37 cellular contexts compared by ENCODE assay signal in the genomic region with DNA sequence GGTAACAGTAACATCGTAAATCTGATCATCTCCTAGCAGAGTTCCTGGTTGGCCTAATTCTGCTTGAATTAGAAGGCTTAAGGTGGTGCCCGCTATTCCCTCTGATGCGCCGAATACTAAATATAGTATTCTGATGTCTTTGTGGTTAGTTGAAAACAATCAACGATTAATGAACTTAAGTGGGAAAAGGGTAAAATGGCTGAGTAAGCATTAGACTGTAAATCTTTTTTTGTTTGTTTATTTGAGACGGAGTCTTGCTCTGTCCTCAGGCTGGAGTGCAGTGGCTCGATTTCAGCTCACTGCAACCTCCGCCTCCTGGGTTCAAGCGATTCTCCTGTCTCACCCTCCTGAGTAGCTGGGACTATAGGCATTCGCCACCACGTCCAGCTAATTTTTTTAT. TPM values are rescaled to one million over a fixed set of nuclear protein-coding genes. Genes with fewer than 3 reads are reported as not detected.
"Had no signal": no experiment of that assay in that cellular context is flagged by ENCODE, and none has a peak within 500 bp of the region (broad histone marks: within the 10 kb centered on the region; RNA-seq: fewer than 3 reads in every experiment).

No MANE protein-coding gene starts in this region.

- H3K4me1 ChIP-seq: adrenal gland, breast epithelium had no signal

- FAIRE-seq: astrocyte, TTC549 had no signal

- H3K9me3 ChIP-seq: adrenal gland had no signal

- H3K27me3 ChIP-seq: adrenal gland, body of pancreas, brain microvascular endothelial cell, breast epithelium had no signal

- ATAC-seq: activated CD8-positive, alpha-beta T cell treated with anti-CD3 and anti-CD28 coated beads for 36 hours; activated naive CD4-positive, alpha-beta T cell treated with anti-CD3 and anti-CD28 coated beads, Interleukin-2, amount 50 U/mL, for 72 hours; activated T-cell treated with anti-CD3 and anti-CD28 coated beads, Interleukin-2, amount 50 U/mL, for 4 hours; activated T-cell treated with anti-CD3 and anti-CD28 coated beads, Interleukin-2, amount 50 U/mL, for 72 hours; activated T-helper 17 cell treated with anti-CD3 and anti-CD28 coated beads, Interleukin-2, amount 50 U/mL, for 72 hours; body of pancreas had no signal

- H3K4me3 ChIP-seq: adrenal gland, body of pancreas, breast epithelium had no signal

- DNase-seq: activated B cell treated with CpG ODN at 0.5 μM for 24 hours; activated CD4-positive, alpha-beta memory T cell treated with anti-CD3 and anti-CD28 coated beads for 36 hours; activated CD4-positive, alpha-beta T cell treated with anti-CD3 and anti-CD28 coated beads for 4 hours; activated CD4-positive, alpha-beta T cell treated with anti-CD3 and anti-CD28 coated beads, Interleukin-2, amount 10 ng/mL, durations not matched to agents 24 days and 14 days; activated CD4-positive, alpha-beta T cell treated with anti-CD3 and anti-CD28 coated beads, Interleukin-2, amount 50 U/mL, for 1 hour; activated CD4-positive, alpha-beta T cell treated with anti-CD3 and anti-CD28 coated beads, Interleukin-2, amount 50 U/mL, for 4 hours; activated CD4-positive, CD25-positive, alpha-beta regulatory T cell treated with anti-CD3 and anti-CD28 coated beads, Interleukin-2, amount 50 U/mL, for 72 hours; activated CD8-positive, alpha-beta memory T cell treated with anti-CD3 and anti-CD28 coated beads, Interleukin-2, amount 50 U/mL, for 4 hours; activated CD8-positive, alpha-beta T cell treated with anti-CD3 and anti-CD28 coated beads for 36 hours; activated effector memory CD4-positive, alpha-beta T cell treated with anti-CD3 and anti-CD28 coated beads, Interleukin-2, amount 50 U/mL, for 16 hours; activated gamma-delta T cell treated with Interleukin-2 at 50 U/mL for 16 hours; activated naive CD4-positive, alpha-beta T cell; activated naive CD4-positive, alpha-beta T cell treated with anti-CD3 and anti-CD28 coated beads for 36 hours; activated naive CD4-positive, alpha-beta T cell treated with anti-CD3 and anti-CD28 coated beads, Interleukin-2, amount 50 U/mL, for 16 hours; activated naive CD8-positive, alpha-beta T cell treated with anti-CD3 and anti-CD28 coated beads for 36 hours; activated T-cell treated with anti-CD3 and anti-CD28 coated beads for 4 hours; activated T-cell treated with anti-CD3 and anti-CD28 coated beads, Interleukin-2, amount 50 U/mL, for 1 hour; activated T-cell treated with anti-CD3 and anti-CD28 coated beads, Interleukin-2, amount 50 U/mL, for 4 hours; activated T-cell treated with anti-CD3 and anti-CD28 coated beads, Interleukin-2, amount 50 U/mL, for 72 hours; adrenal gland; amniotic stem cell; aorta; body of pancreas; brain microvascular endothelial cell; central memory CD4-positive, alpha-beta T cell; T-helper 1 cell; T-helper 2 cell; T-helper 9 cell had no signal

- H3K27ac ChIP-seq: adrenal gland, body of pancreas, brain microvascular endothelial cell, breast epithelium, VCaP had no signal

- H3K36me3 ChIP-seq: adrenal gland, brain microvascular endothelial cell, breast epithelium had no signal

RNA-seq across cellular contexts. Expression of gene OR2C1, which starts 13.4 kb away (rescaled TPM):
- total RNA-seq: activated CD4-positive, alpha-beta memory T cell treated with anti-CD3 and anti-CD28 coated beads for 36 hours; activated CD4-positive, alpha-beta T cell treated with anti-CD3 and anti-CD28 coated beads, Interleukin-2, amount 10 ng/mL, durations not matched to agents 24 days and 14 days; activated CD8-positive, alpha-beta memory T cell treated with anti-CD3 and anti-CD28 coated beads for 36 hours; activated CD8-positive, alpha-beta T cell treated with anti-CD3 and anti-CD28 coated beads for 36 hours; activated naive CD4-positive, alpha-beta T cell treated with anti-CD3 and anti-CD28 coated beads for 36 hours; activated naive CD4-positive, alpha-beta T cell treated with anti-CD3 and anti-CD28 coated beads, Interleukin-2, amount 50 U/mL, for 72 hours; activated naive CD8-positive, alpha-beta T cell treated with anti-CD3 and anti-CD28 coated beads for 36 hours; activated T-cell treated with anti-CD3 and anti-CD28 coated beads, Interleukin-2, amount 50 U/mL, for 4 hours; activated T-cell treated with anti-CD3 and anti-CD28 coated beads, Interleukin-2, amount 50 U/mL, for 72 hours; activated T-helper 1 cell treated with anti-CD3 and anti-CD28 coated beads, Interleukin-12 subunit alpha, Interleukin-12 subunit beta, Interleukin-2, Interleukin-4 antibody, amounts not matched to agents 30 ng/mL and 10 ng/mL and 1 ng/mL, durations not matched to agents 14 hours and 24 hours and 36 hours; activated T-helper 17 cell treated with anti-CD3 and anti-CD28 coated beads, Interleukin-2, amount 50 U/mL, for 72 hours; aorta; astrocyte; body of pancreas; cardiac septum had no signal
- polyA plus RNA-seq: aorta had no signal
